ENCODE assay signal across 18 cellular contexts in genomic region chr9:88494983-88495721, GRCh38. TPM values are rescaled to one million over a fixed set of nuclear protein-coding genes. Genes with fewer than 3 reads are reported as not detected.
DNase-seq lines count a peak whose midpoint lies in the region; ATAC-seq and TF ChIP-seq lines count a peak whose summit lies in the region.
"Had no signal": no experiment of that assay in that cellular context is flagged by ENCODE, and none has a peak within 500 bp of the region (broad histone marks: within the 10 kb centered on the region; RNA-seq: fewer than 3 reads in every experiment).

No MANE protein-coding gene starts in this region.

- H3K9me3 ChIP-seq in H9 (ENCODE audit: control insufficient read depth, low read depth, low read length) (no peaks in the 10 kb centered on the region), trophoblast cell (ENCODE audit: insufficient read depth, low read depth, low read length) (no peaks in the 10 kb centered on the region), mucosa of descending colon (no peaks in the 10 kb centered on the region)
- H3K9me3 ChIP-seq: BLaER1, HAP-1 had no signal

- H3K36me3 ChIP-seq in trophoblast cell (ENCODE audit: control insufficient read depth in 1 of 2, insufficient read depth in 2 of 2, low read length in 2 of 2) (no peaks in the 10 kb centered on the region), mucosa of descending colon (ENCODE audit: low read depth) (no peaks in the 10 kb centered on the region)
- H3K36me3 ChIP-seq: BLaER1, HAP-1 had no signal

- H2BK5ac ChIP-seq in H9 (ENCODE audit: insufficient read length, low read length) (no peak overlapping the region), trophoblast cell (ENCODE audit: low read depth, low read length, poor library complexity) (no peak overlapping the region)

- H3K23ac ChIP-seq in H9 (ENCODE audit: insufficient read length, low read depth, low read length) (no peak overlapping the region), trophoblast cell (ENCODE audit: low read length) (peak overlapping the region; percentile 10)

- H3K27ac Mint-ChIP-seq in H9 = peak overlapping the region; percentile 36 to 86 (median 77); a peak in 4 of 7 replicates
- peak overlapping the region; percentile 89 for H3K27ac Mint-ChIP-seq in nephron progenitor cell
- H3K27ac Mint-ChIP-seq: CD14-positive monocyte; CD4-positive, alpha-beta memory T cell had no signal

- H2AK5ac ChIP-seq in H9 (ENCODE audit: insufficient read length, low read length) (no peak overlapping the region), trophoblast cell (ENCODE audit: low read length) (no peak overlapping the region)

- H4K8ac ChIP-seq in H9 (replicated peaks; ENCODE audit: insufficient read length, low read depth, low read length) = no peak overlapping the region
- no peak overlapping the region for H4K8ac ChIP-seq in trophoblast cell (ENCODE audit: low read depth, low read length)

- H2AFZ ChIP-seq in H9 (ENCODE audit: low read length) = no peak overlapping the region
- H2AFZ ChIP-seq in trophoblast cell (ENCODE audit: insufficient read depth, low read length, poor library complexity) = no peak overlapping the region

- H3K27ac ChIP-seq in H9 (ENCODE audit: insufficient read length, low read depth, low read length) = no peak overlapping the region
- H3K27ac ChIP-seq in trophoblast cell (ENCODE audit: low read depth, low read length) = no peak overlapping the region
- H3K27ac ChIP-seq: BLaER1, HL-60 had no signal

- H3K23me2 ChIP-seq in H9 (ENCODE audit: insufficient read length, low read depth, low read length, poor library complexity, severe bottlenecking) = no peaks in the 10 kb centered on the region

- no peaks in the 10 kb centered on the region for H3K27me3 Mint-ChIP-seq in H9 (ENCODE audit: low read depth)
- peaks cover under 1% of the 10 kb centered on the region for H3K27me3 Mint-ChIP-seq in nephron progenitor cell (ENCODE audit: low read depth, poor library complexity)
- H3K27me3 Mint-ChIP-seq: CD4-positive, alpha-beta memory T cell had no signal

- no peak overlapping the region for H3K9ac ChIP-seq in H9 (ENCODE audit: extremely low read depth, insufficient read length, low read length)
- no peak overlapping the region for H3K9ac ChIP-seq in trophoblast cell (ENCODE audit: low read length)
- H3K9ac ChIP-seq: BLaER1 had no signal

- H3K79me2 ChIP-seq in H9 (ENCODE audit: insufficient read depth, low read length) = no peaks in the 10 kb centered on the region; the same call in 1 of the 2 replicates
- H3K79me2 ChIP-seq in trophoblast cell (ENCODE audit: control insufficient read depth, insufficient read depth, low read length, poor library complexity) = no peaks in the 10 kb centered on the region

- H2BK120ac ChIP-seq in H9 (ENCODE audit: low read depth, low read length, poor library complexity, severe bottlenecking) (no peak overlapping the region), trophoblast cell (ENCODE audit: insufficient read depth, low read length, poor library complexity) (no peak overlapping the region)

- no peaks in the 10 kb centered on the region for H4K20me1 ChIP-seq in H9 (ENCODE audit: control insufficient read depth, insufficient read depth, insufficient read length)
- H4K20me1 ChIP-seq: BLaER1 had no signal

- H3K18ac ChIP-seq in H9 (ENCODE audit: insufficient read length, low read depth, low read length) (no peak overlapping the region), trophoblast cell (ENCODE audit: low read length) (no peak overlapping the region)

- H4K12ac ChIP-seq in trophoblast cell (ENCODE audit: low read depth, low read length) = no peak overlapping the region

- TF ChIP-seq CTCF in H9 (conservative IDR thresholded peaks at IDR 0.05) (no peak), nephron progenitor cell (IDR thresholded peaks at IDR 0.05) (no peak), mucosa of descending colon (IDR thresholded peaks at IDR 0.05) (no peak)

- DNase-seq in H9 = no peak
- DNase-seq in dedifferentiated amniotic fluid mesenchymal stem cell (ENCODE audit: extremely low spot score) = peak; percentile 3
- no peak for DNase-seq in nephron progenitor cell
- no peak for DNase-seq in trophoblast cell
- no peak for DNase-seq in NCI-H2196 (lab: John Stamatoyannopoulos, UW; ENCODE audit: unreplicated experiment)
- no peak for DNase-seq in mucosa of descending colon
- DNase-seq: 8988T; CD4-positive, alpha-beta memory T cell; DMS153; DMS79; GDM1; GOT3 had no signal

- no peak overlapping the region for H3K4me2 ChIP-seq in H9 (ENCODE audit: insufficient read depth, insufficient read length, low read length)
- no peak overlapping the region for H3K4me2 ChIP-seq in trophoblast cell (ENCODE audit: low read length)
- H3K4me2 ChIP-seq: BLaER1 had no signal

- H4K91ac ChIP-seq in H9 (ENCODE audit: insufficient read length, low read depth, low read length) = no peak overlapping the region
- H4K91ac ChIP-seq in trophoblast cell (ENCODE audit: low read depth, low read length) = no peak overlapping the region

- H3K4me1 ChIP-seq in H9 (ENCODE audit: insufficient read depth, low read length) = no peaks in the 10 kb centered on the region
- H3K4me1 ChIP-seq in trophoblast cell (ENCODE audit: control insufficient read depth in 1 of 2, insufficient read depth in 2 of 2, low read length in 2 of 2) = no peaks in the 10 kb centered on the region
- no peaks in the 10 kb centered on the region for H3K4me1 ChIP-seq in mucosa of descending colon (ENCODE audit: low read depth)
- H3K4me1 ChIP-seq: BLaER1, HAP-1 had no signal

- H3K4me3 Mint-ChIP-seq in H9 (no peak overlapping the region), nephron progenitor cell (no peak overlapping the region)
- H3K4me3 Mint-ChIP-seq: CD14-positive monocyte; CD4-positive, alpha-beta memory T cell had no signal

- H2BK12ac ChIP-seq in H9 (ENCODE audit: insufficient read length, low read depth, low read length) (no peak overlapping the region), trophoblast cell (ENCODE audit: low read length) (no peak overlapping the region)

- H3K79me1 ChIP-seq in H9 (ENCODE audit: insufficient read depth, low read depth, low read length, poor library complexity, severe bottlenecking) (no peaks in the 10 kb centered on the region), trophoblast cell (ENCODE audit: low read length) (no peaks in the 10 kb centered on the region)

- intact Hi-C loops in mucosa of descending colon (cut with DNase I, micrococcal nuclease) = no loop called here

- no peaks in the 10 kb centered on the region for H3K36me3 Mint-ChIP-seq in H9 (ENCODE audit: insufficient read depth in 1 of 3, low read depth in 3 of 3)
- H3K36me3 Mint-ChIP-seq in nephron progenitor cell (ENCODE audit: low read depth) = peaks cover 7% of the 10 kb centered on the region
- H3K36me3 Mint-ChIP-seq: CD14-positive monocyte; CD4-positive, alpha-beta memory T cell had no signal

- no peak overlapping the region for H2BK20ac ChIP-seq in H9 (ENCODE audit: low read depth, low read length, poor library complexity, severe bottlenecking)

- no peaks in the 10 kb centered on the region; a peak in 1 of 5 replicates for H3K9me3 Mint-ChIP-seq in H9
- no peaks in the 10 kb centered on the region for H3K9me3 Mint-ChIP-seq in nephron progenitor cell
- H3K9me3 Mint-ChIP-seq: CD14-positive monocyte; CD4-positive, alpha-beta memory T cell had no signal

- no peak overlapping the region for H3K4me3 ChIP-seq in trophoblast cell (ENCODE audit: low read depth, low read length)
- H3K4me3 ChIP-seq in mucosa of descending colon = no peak overlapping the region
- H3K4me3 ChIP-seq: BLaER1, HAP-1 had no signal

- peaks cover 11 to 12% of the 10 kb centered on the region in 2 experiments for H3K4me1 Mint-ChIP-seq in H9
- peaks cover 8% of the 10 kb centered on the region for H3K4me1 Mint-ChIP-seq in nephron progenitor cell
- H3K4me1 Mint-ChIP-seq: CD14-positive monocyte; CD4-positive, alpha-beta memory T cell had no signal

- no peak overlapping the region for H3K56ac ChIP-seq in H9 (ENCODE audit: insufficient read length, low read depth, low read length)

- H3K4ac ChIP-seq in H9 (ENCODE audit: low read depth, low read length) = no peak overlapping the region
- H3K4ac ChIP-seq in trophoblast cell (ENCODE audit: low read depth, low read length) = no peak overlapping the region

- ATAC-seq in HG03342 (IDR thresholded peaks at IDR 0.05; ENCODE audit: unreplicated experiment) = no peak
- no peak for ATAC-seq in mucosa of descending colon
- no peak for ATAC-seq in HG02642 (IDR thresholded peaks at IDR 0.05; ENCODE audit: poor library complexity, unreplicated experiment)

- no peak overlapping the region for H3K14ac ChIP-seq in H9 (ENCODE audit: insufficient read depth, low read length)
- H3K14ac ChIP-seq in trophoblast cell (ENCODE audit: low read length) = no peak overlapping the region

- H4K5ac ChIP-seq in H9 (ENCODE audit: insufficient read length, low read depth, low read length) = no peak overlapping the region

- H3K27me3 ChIP-seq in H9 (ENCODE audit: insufficient read depth, low read length) = no peaks in the 10 kb centered on the region
- no peaks in the 10 kb centered on the region for H3K27me3 ChIP-seq in trophoblast cell (ENCODE audit: insufficient read depth, low read length)
- H3K27me3 ChIP-seq: BLaER1 had no signal

- H3T11ph ChIP-seq in H9 (ENCODE audit: low read length) = no peak overlapping the region

- no CpG with 5 or more reads among the region's 17 CpGs for WGBS in H9 (ENCODE audit: extremely low coverage, insufficient read length, low lambda C conversion rate)
- no CpG with 5 or more reads among the region's 17 CpGs for WGBS in trophoblast cell (ENCODE audit: extremely low coverage, insufficient coverage, insufficient read length)

- no peak overlapping the region for H2BK15ac ChIP-seq in H9 (ENCODE audit: low read depth, low read length)

RNA-seq across cellular contexts. Expression of gene NXNL2, which starts 39.8 kb away (rescaled TPM):
- total RNA-seq in H9 (2021) (0.33 and 0.57 TPM in 2 replicates), mucosa of descending colon (not detected)
- polyA plus RNA-seq in trophoblast cell (2013) = 1.5 and 1.6 TPM in 2 replicates
- total RNA-seq: CD4-positive, alpha-beta memory T cell had no signal
- polyA plus RNA-seq: CD14-positive monocyte; CD4-positive, alpha-beta memory T cell had no signal
